19 cellular contexts compared by ENCODE assay signal in the genomic region with DNA sequence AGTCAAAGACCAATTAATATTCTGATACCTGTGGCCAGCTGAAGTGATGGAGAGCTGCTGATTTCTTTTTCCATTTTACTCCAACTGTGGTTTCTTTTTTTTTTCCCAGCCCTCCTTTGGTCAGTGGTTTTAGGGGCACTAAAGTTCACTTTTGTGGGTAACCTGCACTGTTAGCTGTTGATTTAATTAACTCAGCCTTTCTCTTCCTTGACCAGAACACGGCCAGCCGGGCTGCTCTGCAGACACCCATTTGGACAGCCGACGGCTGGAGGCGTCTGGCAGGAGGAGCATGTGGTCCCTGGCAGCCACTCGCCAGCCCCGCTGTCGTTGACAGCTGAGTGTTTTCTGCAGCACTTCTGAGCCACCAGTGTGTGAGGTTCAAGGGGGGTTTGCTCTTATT.
A peak's percentile ranks its signal among the peaks of the same experiment; 100 is the strongest.
DNase-seq lines count a peak whose midpoint lies in the region; ATAC-seq and TF ChIP-seq lines count a peak whose summit lies in the region.
"Had no signal": no experiment of that assay in that cellular context is flagged by ENCODE, and none has a peak within 500 bp of the region (broad histone marks: within the 10 kb centered on the region; RNA-seq: fewer than 3 reads in every experiment).

No MANE protein-coding gene starts in this region.

- TF ChIP-seq POLR2A in prostate gland (IDR thresholded peaks at IDR 0.05): no peak

- no peak overlapping the region for H3K4me3 Mint-ChIP-seq in CD14-positive monocyte
- peak overlapping the region; percentile 91 for H3K4me3 Mint-ChIP-seq in natural killer cell
- H3K4me3 Mint-ChIP-seq in activated CD4-positive, alpha-beta T cell treated with anti-CD3 and anti-CD28 coated beads for 36 hours: no peak overlapping the region
- H3K4me3 Mint-ChIP-seq: activated CD4-positive, alpha-beta memory T cell treated with anti-CD3 and anti-CD28 coated beads, Interleukin-2, amount 10 ng/mL, durations not matched to agents 7 days and 5 days; nephron; stimulated activated naive CD8-positive, alpha-beta T cell treated with anti-CD3 and anti-CD28 coated beads, Interleukin-15, Interleukin-2, amounts not matched to agents 100 ng/mL and 50 ng/mL, for 24 hours had no signal

- dilution Hi-C loops in mammary epithelial cell (cut with HindIII; ENCODE audit: low sequenced_read_pairs): no loop called here

- peak; percentile 29 for DNase-seq in CD14-positive monocyte (ENCODE audit: low spot score)
- DNase-seq in GM23248: peak; percentile 28
- no peak for DNase-seq in mammary epithelial cell
- peak; percentile 41 for DNase-seq in natural killer cell
- DNase-seq in activated CD4-positive, alpha-beta T cell treated with anti-CD3 and anti-CD28 coated beads for 36 hours: no peak
- DNase-seq in activated effector memory CD4-positive, alpha-beta T cell treated with Interleukin-2 at 50 U/mL for 16 hours: no peak
- DNase-seq in cerebellar nuclear complex (lab: John Stamatoyannopoulos, UW): no peak
- DNase-seq in prostate gland (ENCODE audit: low spot score): no peak
- DNase-seq: activated CD4-positive, alpha-beta memory T cell treated with anti-CD3 and anti-CD28 coated beads, Interleukin-2, amount 10 ng/mL, durations not matched to agents 7 days and 5 days; colonic mucosa; DMS153; NCI-H748 treated with DMSO at 0.1 percent for 48 hours; stimulated activated CD4-positive, alpha-beta T cell treated with anti-CD3 and anti-CD28 coated beads, Interleukin-15, amount 100 ng/mL, for 24 hours had no signal

- H3F3A ChIP-seq in GM23248 (ENCODE audit: insufficient read depth): no peaks in the 10 kb centered on the region

- H3K4me3 ChIP-seq in GM23248 (peak overlapping the region; percentile 3; the same call in 1 of the 2 replicates), mammary epithelial cell (replicated peaks in 1 of 3; ENCODE audit: insufficient read depth in 1 of 3, low read depth in 2 of 3, low read length in 3 of 3) (no peak overlapping the region), prostate gland (no peak overlapping the region)
- H3K4me3 ChIP-seq: adrenal gland, colonic mucosa had no signal

- H2AFZ ChIP-seq in GM23248: no peak overlapping the region
- H2AFZ ChIP-seq in mammary epithelial cell (ENCODE audit: low read depth, low read length): peak overlapping the region; percentile 72

- H3K9me3 Mint-ChIP-seq in CD14-positive monocyte: peaks cover 0 to 7% (median 0%) of the 10 kb centered on the region in 7 donors
- no peaks in the 10 kb centered on the region for H3K9me3 Mint-ChIP-seq in natural killer cell
- no peaks in the 10 kb centered on the region for H3K9me3 Mint-ChIP-seq in activated CD4-positive, alpha-beta T cell treated with anti-CD3 and anti-CD28 coated beads for 36 hours (ENCODE audit: low read depth)
- H3K9me3 Mint-ChIP-seq: activated CD4-positive, alpha-beta memory T cell treated with anti-CD3 and anti-CD28 coated beads, Interleukin-2, amount 10 ng/mL, durations not matched to agents 7 days and 5 days; activated T-cell treated with anti-CD3 and anti-CD28 coated beads, Interleukin-2, amount 50 U/mL, for 72 hours; nephron; stimulated activated naive CD8-positive, alpha-beta T cell treated with anti-CD3 and anti-CD28 coated beads, Interleukin-15, Interleukin-2, amounts not matched to agents 100 ng/mL and 50 ng/mL, for 24 hours had no signal

- in situ Hi-C loops in GM23248 (cut with MboI): no loop called here
- in situ Hi-C loops in mammary epithelial cell (cut with MboI; ENCODE audit: low sequenced_read_pairs in 2 of 2): no loop called here

- H3K4me1 ChIP-seq in GM23248 (ENCODE audit: insufficient read depth) (0 out of 2 replicates have a peak, but pooled peaks cover 6% of the 10 kb centered on the region), mammary epithelial cell (ENCODE audit: insufficient read depth, low read length) (peaks cover 3% of the 10 kb centered on the region), prostate gland (replicated peaks) (no peaks in the 10 kb centered on the region)
- H3K4me1 ChIP-seq: adrenal gland, colonic mucosa had no signal

- H3K27ac ChIP-seq in GM23248: no peak overlapping the region
- no peak overlapping the region for H3K27ac ChIP-seq in mammary epithelial cell (ENCODE audit: insufficient read depth, low read depth, low read length)
- H3K27ac ChIP-seq in prostate gland: no peak overlapping the region
- H3K27ac ChIP-seq: adrenal gland, C4-2B, colonic mucosa had no signal

- no peaks in the 10 kb centered on the region for H3K9me3 ChIP-seq in GM23248 (ENCODE audit: low read depth)
- H3K9me3 ChIP-seq in mammary epithelial cell (replicated peaks; ENCODE audit: insufficient read depth, low read length): no peaks in the 10 kb centered on the region
- no peaks in the 10 kb centered on the region for H3K9me3 ChIP-seq in prostate gland
- H3K9me3 ChIP-seq: adrenal gland, colonic mucosa had no signal

- H3K79me2 ChIP-seq in GM23248 (ENCODE audit: insufficient read depth) (no peaks in the 10 kb centered on the region), mammary epithelial cell (ENCODE audit: insufficient read depth, low read length) (no peaks in the 10 kb centered on the region)

- no peaks in the 10 kb centered on the region for H3K9me2 ChIP-seq in GM23248 (ENCODE audit: insufficient read depth)

- CTCF ChIA-PET in mammary epithelial cell (lab: Charles Lee; ENCODE audit: low non-redundant PET): no interaction called here
- CTCF ChIA-PET in activated CD4-positive, alpha-beta T cell treated with anti-CD3 and anti-CD28 coated beads for 36 hours (lab: Charles Lee): interaction anchor here (0.6 to 1.0 kb wide), 4 partner anchors 13 to 106 kb away, joined by 3 to 4 read pairs (median 3); no protein-coding TSS in a partner anchor

- H3K4me2 ChIP-seq in GM23248 (ENCODE audit: unreplicated experiment) (peak overlapping the region; percentile 21), mammary epithelial cell (ENCODE audit: insufficient read depth, low read depth, low read length) (peak overlapping the region; percentile 63)

- peaks cover 22% of the 10 kb centered on the region for H3K4me1 Mint-ChIP-seq in CD14-positive monocyte
- H3K4me1 Mint-ChIP-seq in natural killer cell: peaks cover 50 to 69% of the 10 kb centered on the region in 2 donors
- H3K4me1 Mint-ChIP-seq in activated CD4-positive, alpha-beta T cell treated with anti-CD3 and anti-CD28 coated beads for 36 hours: peaks cover 18% of the 10 kb centered on the region

- no TSS peak for BruUV-seq in mammary epithelial cell (replicated peaks; lab: Mats Ljungman, UMichigan)

- H3K27me3 Mint-ChIP-seq in CD14-positive monocyte (ENCODE audit: low read depth in 3 of 3) (peaks cover 1 to 20% (median 2%) of the 10 kb centered on the region in 3 donors), natural killer cell (ENCODE audit: low read depth in 2 of 2) (peaks cover 26 to 27% of the 10 kb centered on the region in 2 donors)
- no peaks in the 10 kb centered on the region for H3K27me3 Mint-ChIP-seq in activated CD4-positive, alpha-beta T cell treated with anti-CD3 and anti-CD28 coated beads for 36 hours
- H3K27me3 Mint-ChIP-seq: stimulated activated naive CD8-positive, alpha-beta T cell treated with anti-CD3 and anti-CD28 coated beads, Interleukin-15, Interleukin-2, amounts not matched to agents 100 ng/mL and 50 ng/mL, for 24 hours had no signal

- peak; percentile 7 to 19 (median 16) for ATAC-seq in natural killer cell
- no peak for ATAC-seq in activated CD4-positive, alpha-beta T cell treated with anti-CD3 and anti-CD28 coated beads for 36 hours
- ATAC-seq: Panc1 had no signal

- H3K27ac Mint-ChIP-seq in CD14-positive monocyte: no peak overlapping the region
- peak overlapping the region; percentile 93 to 95 for H3K27ac Mint-ChIP-seq in natural killer cell
- H3K27ac Mint-ChIP-seq in activated CD4-positive, alpha-beta T cell treated with anti-CD3 and anti-CD28 coated beads for 36 hours: no peak overlapping the region
- H3K27ac Mint-ChIP-seq: activated CD4-positive, alpha-beta memory T cell treated with anti-CD3 and anti-CD28 coated beads, Interleukin-2, amount 10 ng/mL, durations not matched to agents 7 days and 5 days; activated T-cell treated with anti-CD3 and anti-CD28 coated beads, Interleukin-2, amount 50 U/mL, for 72 hours; nephron; stimulated activated naive CD8-positive, alpha-beta T cell treated with anti-CD3 and anti-CD28 coated beads, Interleukin-15, Interleukin-2, amounts not matched to agents 100 ng/mL and 50 ng/mL, for 24 hours had no signal

- TF ChIP-seq CTCF in CD14-positive monocyte (IDR thresholded peaks at IDR 0.05): no peak
- no peak for TF ChIP-seq CTCF in mammary epithelial cell (conservative IDR thresholded peaks at IDR 0.05 in 1 of 2, IDR thresholded peaks at IDR 0.05 in 1 of 2; ENCODE audit: extremely low read depth in 1 of 2, insufficient read depth in 1 of 2, low read depth in 1 of 2, low read length in 2 of 2)
- TF ChIP-seq CTCF in natural killer cell (IDR thresholded peaks at IDR 0.05): no peak
- no peak for TF ChIP-seq CTCF in prostate gland (IDR thresholded peaks at IDR 0.05)

- H3K27me3 ChIP-seq in GM23248 (replicated peaks; ENCODE audit: insufficient read depth) (peaks cover 29% of the 10 kb centered on the region), mammary epithelial cell (ENCODE audit: insufficient read depth, low read length) (no peaks in the 10 kb centered on the region), prostate gland (replicated peaks; ENCODE audit: insufficient read depth) (no peaks in the 10 kb centered on the region)
- H3K27me3 ChIP-seq: adrenal gland, colonic mucosa had no signal

- H3K36me3 Mint-ChIP-seq in CD14-positive monocyte (no peaks in the 10 kb centered on the region), natural killer cell (no peaks in the 10 kb centered on the region)
- H3K36me3 Mint-ChIP-seq in activated CD4-positive, alpha-beta T cell treated with anti-CD3 and anti-CD28 coated beads for 36 hours (ENCODE audit: low read depth): no peaks in the 10 kb centered on the region

- no peaks in the 10 kb centered on the region for H3K36me3 ChIP-seq in GM23248 (ENCODE audit: low read depth)
- H3K36me3 ChIP-seq in mammary epithelial cell (ENCODE audit: insufficient read depth, low read length): no peaks in the 10 kb centered on the region
- no peaks in the 10 kb centered on the region for H3K36me3 ChIP-seq in prostate gland
- H3K36me3 ChIP-seq: adrenal gland, colonic mucosa had no signal

- WGBS in GM23248 (ENCODE audit: low coverage in 1 of 2, low lambda C conversion rate in 2 of 2, missing lambda C conversion rate in 2 of 2), 2 experiments: 1 to 3% methylated on average over 8 of the region's 8 CpGs
- WGBS in mammary epithelial cell (ENCODE audit: low coverage, missing lambda C conversion rate): 3% methylated on average over 6 of the region's 8 CpGs
- 15% methylated on average over 8 of the region's 8 CpGs for WGBS in prostate gland

- intact Hi-C loops in CD14-positive monocyte (cut with micrococcal nuclease) (loop anchor here in 1 of 2 donors (10.0 kb wide), 1 partner anchor 89 kb away; no protein-coding TSS in a partner anchor), mammary epithelial cell (cut with micrococcal nuclease) (no loop called here), natural killer cell (cut with micrococcal nuclease) (no loop called here), prostate gland (cut with DNase I) (no loop called here)
- intact Hi-C loops in activated CD4-positive, alpha-beta T cell treated with anti-CD3 and anti-CD28 coated beads for 36 hours (cut with DNase I, micrococcal nuclease): no loop called here

- no peak overlapping the region for H3K9ac ChIP-seq in GM23248
- H3K9ac ChIP-seq in mammary epithelial cell (ENCODE audit: insufficient read depth, low read length): no peak overlapping the region

- H4K20me1 ChIP-seq in GM23248 (ENCODE audit: insufficient read depth) (no peaks in the 10 kb centered on the region), mammary epithelial cell (ENCODE audit: insufficient read depth, low read length) (no peaks in the 10 kb centered on the region)

- POLR2A ChIA-PET in activated CD4-positive, alpha-beta T cell treated with anti-CD3 and anti-CD28 coated beads for 36 hours (lab: Charles Lee): interaction anchor here (0.8 kb wide), 1 partner anchor 136 kb away, joined by 3 read pairs; a partner anchor contains a TSS

Comparison
In these comparisons a context has a peak if more than half of its experiments do, and no peak if none do; other contexts are left out.
1. DNase-seq: peak in CD14-positive monocyte (single experiment), GM23248 (single experiment) and natural killer cell (single experiment); none in mammary epithelial cell (single experiment), activated CD4-positive, alpha-beta T cell treated with anti-CD3 and anti-CD28 coated beads for 36 hours (single experiment), activated effector memory CD4-positive, alpha-beta T cell treated with Interleukin-2 at 50 U/mL for 16 hours (single experiment), cerebellar nuclear complex (0 of 2) and prostate gland (single experiment).
2. H3K27ac Mint-ChIP-seq: peak in natural killer cell (2 of 2); none in CD14-positive monocyte (0 of 7) and activated CD4-positive, alpha-beta T cell treated with anti-CD3 and anti-CD28 coated beads for 36 hours (single experiment).